Comparison of ENCODE assay signal across 2 cellular contexts in the genomic region with DNA sequence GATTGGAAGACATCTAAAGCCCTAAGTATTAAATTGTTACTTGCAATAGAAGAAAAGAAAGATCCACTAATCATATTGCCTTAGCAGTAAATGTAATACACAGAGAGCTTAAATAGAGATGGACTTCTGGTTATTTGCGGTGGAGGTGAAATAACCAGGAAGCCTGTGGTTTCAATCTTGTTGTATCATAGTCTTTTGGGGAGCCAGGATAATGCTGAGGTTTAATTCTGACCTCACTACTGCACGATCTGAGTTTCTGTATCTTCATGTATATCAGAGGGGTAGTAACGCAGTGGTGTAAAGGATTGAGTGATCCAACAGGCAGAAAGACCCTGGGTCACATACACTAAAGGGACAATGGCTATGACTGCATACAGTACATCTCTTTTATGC.
TF ChIP-seq lines count a peak whose summit lies in the region.

No MANE protein-coding gene starts in this region.

TF ChIP-seq in HepG2, 621 proteins besides CTCF, POLR2A, EP300 and RAD21 (continued from another document):
- TF ChIP-seq, protein P1, sequence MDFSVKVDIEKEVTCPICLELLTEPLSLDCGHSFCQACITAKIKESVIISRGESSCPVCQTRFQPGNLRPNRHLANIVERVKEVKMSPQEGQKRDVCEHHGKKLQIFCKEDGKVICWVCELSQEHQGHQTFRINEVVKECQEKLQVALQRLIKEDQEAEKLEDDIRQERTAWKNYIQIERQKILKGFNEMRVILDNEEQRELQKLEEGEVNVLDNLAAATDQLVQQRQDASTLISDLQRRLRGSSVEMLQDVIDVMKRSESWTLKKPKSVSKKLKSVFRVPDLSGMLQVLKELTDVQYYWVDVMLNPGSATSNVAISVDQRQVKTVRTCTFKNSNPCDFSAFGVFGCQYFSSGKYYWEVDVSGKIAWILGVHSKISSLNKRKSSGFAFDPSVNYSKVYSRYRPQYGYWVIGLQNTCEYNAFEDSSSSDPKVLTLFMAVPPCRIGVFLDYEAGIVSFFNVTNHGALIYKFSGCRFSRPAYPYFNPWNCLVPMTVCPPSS (IDR thresholded peaks at IDR 0.05): no peak
- TF ChIP-seq NFE2L2 (IDR thresholded peaks at IDR 0.05; ENCODE audit: low read length): no peak
- TF ChIP-seq, protein P2, sequence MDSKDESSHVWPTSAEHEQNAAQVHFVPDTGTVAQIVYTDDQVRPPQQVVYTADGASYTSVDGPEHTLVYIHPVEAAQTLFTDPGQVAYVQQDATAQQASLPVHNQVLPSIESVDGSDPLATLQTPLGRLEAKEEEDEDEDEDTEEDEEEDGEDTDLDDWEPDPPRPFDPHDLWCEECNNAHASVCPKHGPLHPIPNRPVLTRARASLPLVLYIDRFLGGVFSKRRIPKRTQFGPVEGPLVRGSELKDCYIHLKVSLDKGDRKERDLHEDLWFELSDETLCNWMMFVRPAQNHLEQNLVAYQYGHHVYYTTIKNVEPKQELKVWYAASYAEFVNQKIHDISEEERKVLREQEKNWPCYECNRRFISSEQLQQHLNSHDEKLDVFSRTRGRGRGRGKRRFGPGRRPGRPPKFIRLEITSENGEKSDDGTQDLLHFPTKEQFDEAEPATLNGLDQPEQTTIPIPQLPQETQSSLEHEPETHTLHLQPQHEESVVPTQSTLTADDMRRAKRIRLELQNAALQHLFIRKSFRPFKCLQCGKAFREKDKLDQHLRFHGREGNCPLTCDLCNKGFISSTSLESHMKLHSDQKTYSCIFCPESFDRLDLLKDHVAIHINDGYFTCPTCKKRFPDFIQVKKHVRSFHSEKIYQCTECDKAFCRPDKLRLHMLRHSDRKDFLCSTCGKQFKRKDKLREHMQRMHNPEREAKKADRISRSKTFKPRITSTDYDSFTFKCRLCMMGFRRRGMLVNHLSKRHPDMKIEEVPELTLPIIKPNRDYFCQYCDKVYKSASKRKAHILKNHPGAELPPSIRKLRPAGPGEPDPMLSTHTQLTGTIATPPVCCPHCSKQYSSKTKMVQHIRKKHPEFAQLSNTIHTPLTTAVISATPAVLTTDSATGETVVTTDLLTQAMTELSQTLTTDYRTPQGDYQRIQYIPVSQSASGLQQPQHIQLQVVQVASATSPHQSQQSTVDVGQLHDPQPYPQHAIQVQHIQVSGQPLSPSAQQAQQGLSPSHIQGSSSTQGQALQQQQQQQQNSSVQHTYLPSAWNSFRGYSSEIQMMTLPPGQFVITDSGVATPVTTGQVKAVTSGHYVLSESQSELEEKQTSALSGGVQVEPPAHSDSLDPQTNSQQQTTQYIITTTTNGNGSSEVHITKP (CRISPR knock-in tag; IDR thresholded peaks at IDR 0.05; ENCODE audit: low read depth): no peak
- TF ChIP-seq ZKSCAN8 (CRISPR knock-in tag; IDR thresholded peaks at IDR 0.05; ENCODE audit: borderline replicate concordance): no peak
- TF ChIP-seq PRMT3 (CRISPR knock-in tag; IDR thresholded peaks at IDR 0.05; ENCODE audit: borderline replicate concordance, low read depth): no peak
- no peak for TF ChIP-seq ZNF335 (CRISPR knock-in tag; IDR thresholded peaks at IDR 0.05)
- TF ChIP-seq, protein P3, sequence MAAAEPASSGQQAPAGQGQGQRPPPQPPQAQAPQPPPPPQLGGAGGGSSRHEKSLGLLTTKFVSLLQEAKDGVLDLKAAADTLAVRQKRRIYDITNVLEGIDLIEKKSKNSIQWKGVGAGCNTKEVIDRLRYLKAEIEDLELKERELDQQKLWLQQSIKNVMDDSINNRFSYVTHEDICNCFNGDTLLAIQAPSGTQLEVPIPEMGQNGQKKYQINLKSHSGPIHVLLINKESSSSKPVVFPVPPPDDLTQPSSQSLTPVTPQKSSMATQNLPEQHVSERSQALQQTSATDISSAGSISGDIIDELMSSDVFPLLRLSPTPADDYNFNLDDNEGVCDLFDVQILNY (CRISPR knock-in tag; conservative IDR thresholded peaks at IDR 0.05): no peak
- TF ChIP-seq RXRB (CRISPR knock-in tag; IDR thresholded peaks at IDR 0.05; ENCODE audit: borderline replicate concordance): no peak
- TF ChIP-seq ZNF776 (CRISPR knock-in tag; IDR thresholded peaks at IDR 0.05): no peak
- TF ChIP-seq, protein P4, sequence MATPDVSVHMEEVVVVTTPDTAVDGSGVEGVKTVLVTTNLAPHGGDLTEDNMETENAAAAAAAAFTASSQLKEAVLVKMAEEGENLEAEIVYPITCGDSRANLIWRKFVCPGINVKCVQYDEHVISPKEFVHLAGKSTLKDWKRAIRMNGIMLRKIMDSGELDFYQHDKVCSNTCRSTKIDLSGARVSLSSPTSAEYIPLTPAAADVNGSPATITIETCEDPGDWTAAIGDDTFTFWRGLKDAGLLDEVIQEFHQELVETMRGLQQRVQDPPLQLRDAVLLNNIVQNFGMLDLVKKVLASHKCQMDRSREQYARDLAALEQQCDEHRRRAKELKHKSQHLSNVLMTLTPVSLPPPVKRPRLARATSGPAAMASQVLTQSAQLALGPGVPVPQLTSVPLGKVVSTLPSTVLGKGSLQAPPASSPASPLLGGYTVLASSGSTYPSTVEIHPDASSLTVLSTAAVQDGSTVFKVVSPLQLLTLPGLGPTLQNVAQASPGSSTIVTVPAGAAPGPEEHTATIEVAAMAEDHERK (CRISPR knock-in tag; IDR thresholded peaks at IDR 0.05; ENCODE audit: low read depth): no peak
- TF ChIP-seq MAFF (IDR thresholded peaks at IDR 0.05; ENCODE audit: low read depth, low read length): no peak

TF ChIP-seq in SK-N-SH treated with all-trans-retinoic acid at 6 μM for 48 hours, 23 proteins besides CTCF, POLR2A, EP300 and RAD21 (continued from another document):
- TF ChIP-seq, protein P5, sequence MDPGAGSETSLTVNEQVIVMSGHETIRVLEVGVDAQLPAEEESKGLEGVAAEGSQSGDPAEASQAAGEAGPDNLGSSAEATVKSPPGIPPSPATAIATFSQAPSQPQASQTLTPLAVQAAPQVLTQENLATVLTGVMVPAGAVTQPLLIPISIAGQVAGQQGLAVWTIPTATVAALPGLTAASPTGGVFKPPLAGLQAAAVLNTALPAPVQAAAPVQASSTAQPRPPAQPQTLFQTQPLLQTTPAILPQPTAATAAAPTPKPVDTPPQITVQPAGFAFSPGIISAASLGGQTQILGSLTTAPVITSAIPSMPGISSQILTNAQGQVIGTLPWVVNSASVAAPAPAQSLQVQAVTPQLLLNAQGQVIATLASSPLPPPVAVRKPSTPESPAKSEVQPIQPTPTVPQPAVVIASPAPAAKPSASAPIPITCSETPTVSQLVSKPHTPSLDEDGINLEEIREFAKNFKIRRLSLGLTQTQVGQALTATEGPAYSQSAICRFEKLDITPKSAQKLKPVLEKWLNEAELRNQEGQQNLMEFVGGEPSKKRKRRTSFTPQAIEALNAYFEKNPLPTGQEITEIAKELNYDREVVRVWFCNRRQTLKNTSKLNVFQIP (CRISPR knock-in tag; IDR thresholded peaks at IDR 0.05; ENCODE audit: borderline replicate concordance, low read depth): no peak
- no peak for TF ChIP-seq SNAI2 (CRISPR knock-in tag; IDR thresholded peaks at IDR 0.05)
- TF ChIP-seq RARB (CRISPR knock-in tag; IDR thresholded peaks at IDR 0.05): no peak
- TF ChIP-seq ESRRG (CRISPR knock-in tag; IDR thresholded peaks at IDR 0.05): no peak
- no peak for TF ChIP-seq BACH2 (CRISPR knock-in tag; IDR thresholded peaks at IDR 0.05; ENCODE audit: borderline replicate concordance)
- no peak for TF ChIP-seq CSDC2 (CRISPR knock-in tag; IDR thresholded peaks at IDR 0.05)
- TF ChIP-seq, protein P6, sequence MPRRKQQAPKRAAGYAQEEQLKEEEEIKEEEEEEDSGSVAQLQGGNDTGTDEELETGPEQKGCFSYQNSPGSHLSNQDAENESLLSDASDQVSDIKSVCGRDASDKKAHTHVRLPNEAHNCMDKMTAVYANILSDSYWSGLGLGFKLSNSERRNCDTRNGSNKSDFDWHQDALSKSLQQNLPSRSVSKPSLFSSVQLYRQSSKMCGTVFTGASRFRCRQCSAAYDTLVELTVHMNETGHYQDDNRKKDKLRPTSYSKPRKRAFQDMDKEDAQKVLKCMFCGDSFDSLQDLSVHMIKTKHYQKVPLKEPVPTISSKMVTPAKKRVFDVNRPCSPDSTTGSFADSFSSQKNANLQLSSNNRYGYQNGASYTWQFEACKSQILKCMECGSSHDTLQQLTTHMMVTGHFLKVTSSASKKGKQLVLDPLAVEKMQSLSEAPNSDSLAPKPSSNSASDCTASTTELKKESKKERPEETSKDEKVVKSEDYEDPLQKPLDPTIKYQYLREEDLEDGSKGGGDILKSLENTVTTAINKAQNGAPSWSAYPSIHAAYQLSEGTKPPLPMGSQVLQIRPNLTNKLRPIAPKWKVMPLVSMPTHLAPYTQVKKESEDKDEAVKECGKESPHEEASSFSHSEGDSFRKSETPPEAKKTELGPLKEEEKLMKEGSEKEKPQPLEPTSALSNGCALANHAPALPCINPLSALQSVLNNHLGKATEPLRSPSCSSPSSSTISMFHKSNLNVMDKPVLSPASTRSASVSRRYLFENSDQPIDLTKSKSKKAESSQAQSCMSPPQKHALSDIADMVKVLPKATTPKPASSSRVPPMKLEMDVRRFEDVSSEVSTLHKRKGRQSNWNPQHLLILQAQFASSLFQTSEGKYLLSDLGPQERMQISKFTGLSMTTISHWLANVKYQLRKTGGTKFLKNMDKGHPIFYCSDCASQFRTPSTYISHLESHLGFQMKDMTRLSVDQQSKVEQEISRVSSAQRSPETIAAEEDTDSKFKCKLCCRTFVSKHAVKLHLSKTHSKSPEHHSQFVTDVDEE (CRISPR knock-in tag; IDR thresholded peaks at IDR 0.05): no peak
- no peak for TF ChIP-seq PPARA (CRISPR knock-in tag; IDR thresholded peaks at IDR 0.05; ENCODE audit: borderline replicate concordance)
TF ChIP-seq in SK-N-SH treated with all-trans-retinoic acid at 6 μM for 48 hours: peak in this region for 0.
